Comparison of ENCODE assay signal across 8 cellular contexts in genomic region chr3:184185461-184186183, GRCh38. TPM values are rescaled to one million over a fixed set of nuclear protein-coding genes. Genes with fewer than 3 reads are reported as not detected.
DNase-seq lines count a peak whose midpoint lies in the region; ATAC-seq and TF ChIP-seq lines count a peak whose summit lies in the region.

No MANE protein-coding gene starts in this region.

- peaks cover 11 to 33% (median 25%) of the 10 kb centered on the region in 3 donors for H3K4me1 Mint-ChIP-seq in IgD-negative memory B cell

- peak; percentile 89 for ATAC-seq in GM21576 (IDR thresholded peaks at IDR 0.05; ENCODE audit: unreplicated experiment)

- H3K9me3 Mint-ChIP-seq in IgD-negative memory B cell: no peaks in the 10 kb centered on the region

- TF ChIP-seq CTCF in epithelial cell of proximal tubule (conservative IDR thresholded peaks at IDR 0.05; ENCODE audit: low read depth, low read length): no peak

- peak overlapping the region; percentile 82 to 94 (median 90) for H3K27ac Mint-ChIP-seq in IgD-negative memory B cell

- DNase-seq in DMS114 treated with DMSO at 0.1 percent for 48 hours (lab: John Stamatoyannopoulos, UW; ENCODE audit: unreplicated experiment): peak; percentile 97
- DNase-seq in OCI-M1 (lab: John Stamatoyannopoulos, UW): peak; percentile 99
- DNase-seq in activated T-cell treated with anti-CD3 and anti-CD28 coated beads, Interleukin-2, amount 50 U/mL, for 1 hour: peak; percentile 99
- DNase-seq in epithelial cell of proximal tubule (ENCODE audit: low read depth): peak; percentile 72
- peak; percentile 99 for DNase-seq in mucosa of gallbladder (ENCODE audit: low spot score)
- DNase-seq in stimulated activated CD8-positive, alpha-beta memory T cell treated with anti-CD3 and anti-CD28 coated beads, Interleukin-4, amount 100 ng/mL, for 24 hours (ENCODE audit: low read depth): peak; percentile 99

- peaks cover 10% of the 10 kb centered on the region for H3K36me3 Mint-ChIP-seq in IgD-negative memory B cell

- no peaks in the 10 kb centered on the region for H3K27me3 Mint-ChIP-seq in IgD-negative memory B cell

- H3K4me3 ChIP-seq in epithelial cell of proximal tubule (ENCODE audit: low read depth, low read length): peak overlapping the region; percentile 89

- H3K4me3 Mint-ChIP-seq in IgD-negative memory B cell: peak overlapping the region; percentile 98 to 99 (median 98)

RNA-seq across cellular contexts. Expression of gene ABCF3, which starts 0.4 kb away (rescaled TPM):
- polyA plus RNA-seq in IgD-negative memory B cell: 49.1 TPM
- total RNA-seq in epithelial cell of proximal tubule (35.1 and 51.1 TPM in 2 replicates), mucosa of gallbladder (77.4 TPM)

RNA-seq across cellular contexts. Expression of gene AP2M1, which starts 11.0 kb away (rescaled TPM):
- polyA plus RNA-seq in IgD-negative memory B cell: 249 TPM
- total RNA-seq in epithelial cell of proximal tubule (274 and 363 TPM in 2 replicates), mucosa of gallbladder (322 TPM)

RNA-seq across cellular contexts. Expression of gene DVL3, which starts 30.4 kb away (rescaled TPM):
- polyA plus RNA-seq in IgD-negative memory B cell: 6.4 TPM
- total RNA-seq in epithelial cell of proximal tubule (33.5 and 38.2 TPM in 2 replicates), mucosa of gallbladder (99.2 TPM)

RNA-seq across cellular contexts. Expression of gene VWA5B2, which starts 43.8 kb away (rescaled TPM):
- 0.20 TPM for polyA plus RNA-seq in IgD-negative memory B cell
- not detected in 2 replicates for total RNA-seq in epithelial cell of proximal tubule
- total RNA-seq in mucosa of gallbladder: not detected

RNA-seq across cellular contexts. Expression of gene EIF2B5, which starts 50.5 kb away (rescaled TPM):
- 44.5 TPM for polyA plus RNA-seq in IgD-negative memory B cell
- total RNA-seq in epithelial cell of proximal tubule (26.3 and 39.2 TPM in 2 replicates), mucosa of gallbladder (35.5 TPM)

Comparison
In these comparisons a context has a peak if more than half of its experiments do, and no peak if none do; other contexts are left out.
1. Peak in every context shown above with its lines: DNase-seq, ATAC-seq and H3K4me3 ChIP-seq.